In the genomic region with DNA sequence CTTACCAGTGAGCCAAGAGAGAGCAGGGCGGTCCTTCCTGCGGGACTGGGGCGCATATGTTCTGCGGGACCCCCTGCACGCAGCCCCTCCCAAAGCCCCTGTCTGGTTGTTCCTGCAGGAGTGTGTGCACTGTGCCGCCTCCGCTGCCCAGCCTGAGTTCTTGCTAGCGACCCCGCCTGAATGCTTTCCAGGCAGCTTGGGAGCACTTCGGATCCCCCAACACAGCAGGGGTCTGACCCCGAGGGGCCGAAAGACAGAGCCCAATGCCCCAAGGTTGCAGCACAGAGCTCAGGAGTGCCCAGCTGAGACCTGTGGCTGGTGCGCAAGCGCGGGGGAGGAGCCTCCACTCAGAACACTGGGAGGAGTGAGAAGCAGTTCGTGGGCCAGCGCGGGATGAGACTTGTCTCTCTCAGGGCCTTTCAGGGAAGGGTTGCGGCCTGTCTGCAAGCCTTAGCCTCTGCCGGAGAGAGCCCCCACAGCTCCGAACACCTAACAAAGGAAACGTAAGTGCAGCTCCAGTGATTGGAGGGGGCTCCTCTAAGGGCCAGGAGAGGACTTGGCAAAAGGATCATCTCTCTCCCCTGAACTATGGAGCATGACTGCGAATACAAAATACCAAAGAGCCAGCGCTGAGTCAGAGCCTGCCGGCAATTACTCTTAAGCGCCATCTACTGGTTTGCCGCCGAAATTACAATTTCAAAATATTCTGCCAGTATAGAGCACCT, we compare ENCODE assay signal across 1 cellular context.
TF ChIP-seq lines count a peak whose summit lies in the region.

No MANE protein-coding gene starts in this region.

TF ChIP-seq in H1, 55 proteins besides CTCF, POLR2A, EP300 and RAD21:
- TF ChIP-seq HDAC2 (IDR thresholded peaks at IDR 0.05; ENCODE audit: borderline replicate concordance in 1 of 2, low read depth in 2 of 2, low read length in 2 of 2): no peak
- no peak for TF ChIP-seq SP1 (IDR thresholded peaks at IDR 0.05; ENCODE audit: low read depth, low read length)
- peak; percentile 64; the same call in 1 of the 2 replicates for TF ChIP-seq JUN (IDR thresholded peaks at IDR 0.05; ENCODE audit: low read depth, low read length)
- peak; percentile 74 for TF ChIP-seq NRF1 (IDR thresholded peaks at IDR 0.05; ENCODE audit: low read depth, low read length)
- peak; percentile 83; the same call in 1 of the 2 replicates for TF ChIP-seq RBBP5 (IDR thresholded peaks at IDR 0.05; ENCODE audit: borderline replicate concordance, low read depth, low read length)
- TF ChIP-seq JUND (IDR thresholded peaks at IDR 0.05; ENCODE audit: low read length): peak; percentile 93
- peak; percentile 87 for TF ChIP-seq KDM4A (IDR thresholded peaks at IDR 0.05; ENCODE audit: low read depth, low read length, severe bottlenecking)
- TF ChIP-seq SIX5 (IDR thresholded peaks at IDR 0.05; ENCODE audit: low read depth, low read length): no peak
- 0 out of 2 replicates have a peak, but pooled peaks have one; percentile 51 for TF ChIP-seq TEAD4 (IDR thresholded peaks at IDR 0.05; ENCODE audit: low read depth, low read length)
- TF ChIP-seq POLR2AphosphoS5 (IDR thresholded peaks at IDR 0.05; ENCODE audit: low read depth, low read length): peak; percentile 82; the same call in 1 of the 2 replicates
- TF ChIP-seq SAP30 (IDR thresholded peaks at IDR 0.05; ENCODE audit: insufficient read depth, insufficient replicate concordance, low read length): no peak
- no peak for TF ChIP-seq KDM5A (IDR thresholded peaks at IDR 0.05; ENCODE audit: low read length)
- TF ChIP-seq RFX5 (IDR thresholded peaks at IDR 0.05; ENCODE audit: borderline replicate concordance, low read depth, low read length): no peak
- peak; percentile 93 for TF ChIP-seq ASH2L (IDR thresholded peaks at IDR 0.05; ENCODE audit: low read length)
- peak; percentile 67; the same call in 1 of the 2 replicates for TF ChIP-seq YY1 (IDR thresholded peaks at IDR 0.05; ENCODE audit: low read depth, low read length)
- TF ChIP-seq PHF8 (conservative IDR thresholded peaks at IDR 0.05; ENCODE audit: low read depth, low read length): peak; percentile 83; the same call in 1 of the 2 replicates
- TF ChIP-seq ZNF274 (IDR thresholded peaks at IDR 0.05; ENCODE audit: borderline replicate concordance, extremely low read depth, low read length): no peak
- peak; percentile 58 for TF ChIP-seq TAF7 (optimal IDR thresholded peaks at IDR 0.05; ENCODE audit: borderline replicate concordance, low read depth, low read length)
- TF ChIP-seq TCF12 (IDR thresholded peaks at IDR 0.05; ENCODE audit: low read depth, low read length): no peak
- TF ChIP-seq SRF (IDR thresholded peaks at IDR 0.05; ENCODE audit: low read depth, low read length): no peak
- TF ChIP-seq, protein P1, sequence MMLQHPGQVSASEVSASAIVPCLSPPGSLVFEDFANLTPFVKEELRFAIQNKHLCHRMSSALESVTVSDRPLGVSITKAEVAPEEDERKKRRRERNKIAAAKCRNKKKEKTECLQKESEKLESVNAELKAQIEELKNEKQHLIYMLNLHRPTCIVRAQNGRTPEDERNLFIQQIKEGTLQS (IDR thresholded peaks at IDR 0.05; ENCODE audit: insufficient read depth, low read depth, low read length): 0 out of 2 replicates have a peak, but pooled peaks have one; percentile 40
- no peak for TF ChIP-seq SIRT6 (IDR thresholded peaks at IDR 0.05; ENCODE audit: low read length)
- TF ChIP-seq MAFK (IDR thresholded peaks at IDR 0.05; ENCODE audit: low read depth, low read length): peak; percentile 93
- peak; percentile 98 for TF ChIP-seq BACH1 (IDR thresholded peaks at IDR 0.05; ENCODE audit: low read length)
- no peak for TF ChIP-seq CTBP2 (IDR thresholded peaks at IDR 0.05; ENCODE audit: borderline replicate concordance, insufficient read depth, insufficient read length, low read length)
- TF ChIP-seq RNF2 (IDR thresholded peaks at IDR 0.05; ENCODE audit: borderline replicate concordance, low read depth, low read length, missing control alignments, poor library complexity, severe bottlenecking): no peak
- no peak for TF ChIP-seq EZH2 (IDR thresholded peaks at IDR 0.05; ENCODE audit: low read depth, low read length, severe bottlenecking)
- no peak for TF ChIP-seq KDM1A (IDR thresholded peaks at IDR 0.05; ENCODE audit: borderline replicate concordance, low read length)
- peak; percentile 79 for TF ChIP-seq TAF1 (IDR thresholded peaks at IDR 0.05; ENCODE audit: low read depth, low read length)
- peak; percentile 51; the same call in 1 of the 2 replicates for TF ChIP-seq TBP (IDR thresholded peaks at IDR 0.05; ENCODE audit: low read depth, low read length)
- TF ChIP-seq SIN3A (conservative IDR thresholded peaks at IDR 0.05 in 1 of 2, IDR thresholded peaks at IDR 0.05 in 1 of 2; ENCODE audit: low read depth in 1 of 2, low read length in 2 of 2): peak in 1 of 2 experiments; percentile 26; a peak in 1 of 4 replicates
- 0 out of 2 replicates have a peak, but pooled peaks have one; percentile 60 for TF ChIP-seq RXRA (IDR thresholded peaks at IDR 0.05; ENCODE audit: insufficient read depth, low read depth, low read length)
